12 cellular contexts compared by ENCODE assay signal in genomic region chr5:41637869-41638268, GRCh38.
A peak's percentile ranks its signal among the peaks of the same experiment; 100 is the strongest.
DNase-seq lines count a peak whose midpoint lies in the region; ATAC-seq, FAIRE-seq and TF ChIP-seq lines count a peak whose summit lies in the region.
"Had no signal": no experiment of that assay in that cellular context is flagged by ENCODE, and none has a peak within 500 bp of the region (broad histone marks: within the 10 kb centered on the region; RNA-seq: fewer than 3 reads in every experiment).

No MANE protein-coding gene starts in this region.

- H3K27ac ChIP-seq in cardiac muscle cell (no peak overlapping the region), endodermal cell (ENCODE audit: low read depth, low read length) (no peak overlapping the region)
- H3K27ac ChIP-seq: upper lobe of left lung had no signal

- H3K9ac ChIP-seq in endodermal cell (ENCODE audit: extremely low read depth, low read length, poor library complexity, severe bottlenecking) = no peak overlapping the region

- H3K36me3 Mint-ChIP-seq in endodermal cell (ENCODE audit: low read depth) = no peaks in the 10 kb centered on the region
- H3K36me3 Mint-ChIP-seq in activated T-helper 2 cell treated with anti-CD3 and anti-CD28 coated beads, Interferon-gamma antibody, Interleukin-2, Interleukin-4, amounts not matched to agents 10 μg/mL and 5 μg/mL and 100 μg/mL, durations not matched to agents 14 hours and 24 hours and 36 hours (ENCODE audit: low read depth) = no peaks in the 10 kb centered on the region

- H3K36me3 ChIP-seq in cardiac muscle cell (no peaks in the 10 kb centered on the region), endodermal cell (ENCODE audit: control insufficient read depth, insufficient read depth, low read length) (no peaks in the 10 kb centered on the region)
- H3K36me3 ChIP-seq: upper lobe of left lung had no signal

- FAIRE-seq in GM19239 (lab: Jason Lieb, UNC) = no peak

- no peaks in the 10 kb centered on the region for H3K9me3 ChIP-seq in cardiac muscle cell (ENCODE audit: low read depth)
- no peaks in the 10 kb centered on the region for H3K9me3 ChIP-seq in endodermal cell (ENCODE audit: control insufficient read depth, low read length)
- H3K9me3 ChIP-seq: upper lobe of left lung had no signal

- no peaks in the 10 kb centered on the region for H3K27me3 Mint-ChIP-seq in endodermal cell (ENCODE audit: insufficient read depth)
- no peaks in the 10 kb centered on the region for H3K27me3 Mint-ChIP-seq in activated T-helper 2 cell treated with anti-CD3 and anti-CD28 coated beads, Interferon-gamma antibody, Interleukin-2, Interleukin-4, amounts not matched to agents 10 μg/mL and 5 μg/mL and 100 μg/mL, durations not matched to agents 14 hours and 24 hours and 36 hours (ENCODE audit: low read depth)

- H3K27me3 ChIP-seq in cardiac muscle cell = no peaks in the 10 kb centered on the region
- no peaks in the 10 kb centered on the region for H3K27me3 ChIP-seq in endodermal cell (ENCODE audit: control insufficient read depth, insufficient read depth, low read length, poor library complexity, severe bottlenecking)
- H3K27me3 ChIP-seq: upper lobe of left lung had no signal

- no peak overlapping the region for H3K4me3 Mint-ChIP-seq in endodermal cell
- no peak overlapping the region for H3K4me3 Mint-ChIP-seq in activated T-helper 2 cell treated with anti-CD3 and anti-CD28 coated beads, Interferon-gamma antibody, Interleukin-2, Interleukin-4, amounts not matched to agents 10 μg/mL and 5 μg/mL and 100 μg/mL, durations not matched to agents 14 hours and 24 hours and 36 hours (ENCODE audit: low read depth)
- H3K4me3 Mint-ChIP-seq: activated CD8-positive, alpha-beta T cell treated with anti-CD3 and anti-CD28 coated beads for 36 hours; B cell had no signal

- intact Hi-C loops in left ventricle myocardium superior (cut with micrococcal nuclease) = no loop called here
- intact Hi-C loops in activated T-helper 2 cell treated with anti-CD3 and anti-CD28 coated beads, Interferon-gamma antibody, Interleukin-2, Interleukin-4, amounts not matched to agents 10 μg/mL and 5 μg/mL and 100 μg/mL, durations not matched to agents 14 hours and 24 hours and 36 hours (cut with micrococcal nuclease) = no loop called here

- no peak overlapping the region for H3K4me3 ChIP-seq in cardiac muscle cell
- no peak overlapping the region for H3K4me3 ChIP-seq in endodermal cell (ENCODE audit: low read length)
- H3K4me3 ChIP-seq: upper lobe of left lung had no signal

- no peak for ATAC-seq in left ventricle myocardium superior
- ATAC-seq: activated CD8-positive, alpha-beta T cell treated with anti-CD3 and anti-CD28 coated beads for 36 hours had no signal

- WGBS in endodermal cell (ENCODE audit: insufficient coverage in 1 of 2, insufficient read length in 1 of 2), 2 experiments = 87 to 100% methylated on average over 1 to 4 of the region's 4 CpGs

- peaks cover 5% of the 10 kb centered on the region for H3K9me3 Mint-ChIP-seq in endodermal cell
- H3K9me3 Mint-ChIP-seq in activated T-helper 2 cell treated with anti-CD3 and anti-CD28 coated beads, Interferon-gamma antibody, Interleukin-2, Interleukin-4, amounts not matched to agents 10 μg/mL and 5 μg/mL and 100 μg/mL, durations not matched to agents 14 hours and 24 hours and 36 hours = no peaks in the 10 kb centered on the region
- H3K9me3 Mint-ChIP-seq: activated CD8-positive, alpha-beta T cell treated with anti-CD3 and anti-CD28 coated beads for 36 hours had no signal

- peak; percentile 17 for TF ChIP-seq CTCF in cardiac muscle cell (IDR thresholded peaks at IDR 0.05; ENCODE audit: low read depth, low read length)
- TF ChIP-seq CTCF in endodermal cell (conservative IDR thresholded peaks at IDR 0.05) = peak; percentile 71

- H3K4me1 ChIP-seq in cardiac muscle cell (ENCODE audit: low read depth) = no peaks in the 10 kb centered on the region
- peaks cover 2% of the 10 kb centered on the region for H3K4me1 ChIP-seq in endodermal cell (ENCODE audit: control insufficient read depth, insufficient read depth, low read length)
- H3K4me1 ChIP-seq: upper lobe of left lung had no signal

- DNase-seq in cardiac muscle cell (ENCODE audit: low read depth in 1 of 2, low spot score in 1 of 2) (peak in 1 of 2 donors; percentile 9), left ventricle myocardium superior (no peak), NCI-H460 (ENCODE audit: extremely low read depth, low read depth) (peak; percentile 5), endodermal cell (no peak), Ammon's horn (ENCODE audit: low spot score) (no peak), GM19239 (ENCODE audit: insufficient read length, low spot score) (no peak)
- DNase-seq in activated CD4-positive, alpha-beta T cell treated with anti-CD3 and anti-CD28 coated beads for 4 hours = no peak
- DNase-seq in activated T-helper 2 cell treated with anti-CD3 and anti-CD28 coated beads, Interferon-gamma antibody, Interleukin-2, Interleukin-4, amounts not matched to agents 10 μg/mL and 5 μg/mL and 100 μg/mL, durations not matched to agents 14 hours and 24 hours and 36 hours (ENCODE audit: low spot score) = no peak
- DNase-seq: activated CD8-positive, alpha-beta T cell treated with anti-CD3 and anti-CD28 coated beads for 36 hours; NCI-H2029; upper lobe of left lung had no signal

- H3K4me1 Mint-ChIP-seq in endodermal cell = peaks cover 14% of the 10 kb centered on the region
- peaks cover 3% of the 10 kb centered on the region for H3K4me1 Mint-ChIP-seq in activated T-helper 2 cell treated with anti-CD3 and anti-CD28 coated beads, Interferon-gamma antibody, Interleukin-2, Interleukin-4, amounts not matched to agents 10 μg/mL and 5 μg/mL and 100 μg/mL, durations not matched to agents 14 hours and 24 hours and 36 hours (ENCODE audit: low read depth)
- H3K4me1 Mint-ChIP-seq: B cell had no signal

- H3K27ac Mint-ChIP-seq in endodermal cell = peak overlapping the region; percentile 12
- no peak overlapping the region for H3K27ac Mint-ChIP-seq in activated T-helper 2 cell treated with anti-CD3 and anti-CD28 coated beads, Interferon-gamma antibody, Interleukin-2, Interleukin-4, amounts not matched to agents 10 μg/mL and 5 μg/mL and 100 μg/mL, durations not matched to agents 14 hours and 24 hours and 36 hours
- H3K27ac Mint-ChIP-seq: activated CD8-positive, alpha-beta T cell treated with anti-CD3 and anti-CD28 coated beads for 36 hours; B cell had no signal
